In genomic region chr16:30418350-30419181, GRCh38 we compare ENCODE assay signal across 8 cellular contexts. TPM values are rescaled to one million over a fixed set of nuclear protein-coding genes. Genes with fewer than 3 reads are reported as not detected.
DNase-seq lines count a peak whose midpoint lies in the region; ATAC-seq and TF ChIP-seq lines count a peak whose summit lies in the region.

No MANE protein-coding gene starts in this region.

- H3K36me3 Mint-ChIP-seq in central memory CD8-positive, alpha-beta T cell (ENCODE audit: insufficient read depth) = peaks cover 10% of the 10 kb centered on the region
- H3K36me3 Mint-ChIP-seq in naive B cell = peaks cover 0 to 14% of the 10 kb centered on the region in 2 donors

- in situ Hi-C loops in G401 (cut with HindIII; ENCODE audit: low sequenced_read_pairs) = loop anchor here (25.0 kb wide), 1 partner anchor 219 kb away; no protein-coding TSS in a partner anchor

- peak overlapping the region; percentile 72 for H3K4me3 Mint-ChIP-seq in central memory CD8-positive, alpha-beta T cell
- peak overlapping the region; percentile 52 to 77 (median 73) for H3K4me3 Mint-ChIP-seq in naive B cell

- peaks cover 3% of the 10 kb centered on the region; the same call in 1 of the 2 replicates for H3K4me1 ChIP-seq in BE2C
- H3K4me1 ChIP-seq in HUES64 (ENCODE audit: insufficient read depth, low read length) = 0 out of 2 replicates have a peak, but pooled peaks cover 4% of the 10 kb centered on the region

- no peak for TF ChIP-seq CTCF in BE2C (IDR thresholded peaks at IDR 0.05; ENCODE audit: low read depth, low read length)

- WGBS in HUES64 = 64% methylated on average over 28 of the region's 31 CpGs

- H3K4me1 Mint-ChIP-seq in central memory CD8-positive, alpha-beta T cell = peaks cover 26% of the 10 kb centered on the region
- H3K4me1 Mint-ChIP-seq in naive B cell = peaks cover 4 to 26% (median 16%) of the 10 kb centered on the region in 3 donors

- H3K36me3 ChIP-seq in BE2C = peaks cover 28% of the 10 kb centered on the region
- peaks cover 38% of the 10 kb centered on the region for H3K36me3 ChIP-seq in HUES64 (ENCODE audit: insufficient read depth, low read length)

- no peaks in the 10 kb centered on the region for H3K27me3 Mint-ChIP-seq in central memory CD8-positive, alpha-beta T cell
- H3K27me3 Mint-ChIP-seq in naive B cell = no peaks in the 10 kb centered on the region

- H3K27me3 ChIP-seq in BE2C (no peaks in the 10 kb centered on the region), HUES64 (ENCODE audit: insufficient read depth, low read length) (no peaks in the 10 kb centered on the region)

- H3K27ac Mint-ChIP-seq in central memory CD8-positive, alpha-beta T cell (ENCODE audit: low read depth) = no peak overlapping the region
- peak overlapping the region in 5 of 6 donors; percentile 20 to 88 (median 75) for H3K27ac Mint-ChIP-seq in naive B cell

- no peak for DNase-seq in BE2C
- DNase-seq in central memory CD8-positive, alpha-beta T cell (ENCODE audit: low spot score in 2 of 2) = no peak
- DNase-seq in naive B cell = no peak
- no peak for DNase-seq in NCI-H146 treated with DMSO at 0.1 percent for 48 hours (lab: John Stamatoyannopoulos, UW; ENCODE audit: unreplicated experiment)
- DNase-seq in 8988T = no peak
- no peak for DNase-seq in G401 (ENCODE audit: low spot score)

- ATAC-seq in central memory CD8-positive, alpha-beta T cell (replicated peaks; ENCODE audit: extremely low read depth, poor library complexity, severe bottlenecking) = no peak
- no peak for ATAC-seq in naive B cell (ENCODE audit: low read depth in 2 of 2)
- ATAC-seq in HG03432 (IDR thresholded peaks at IDR 0.05; ENCODE audit: unreplicated experiment) = no peak

- H3K27ac ChIP-seq in HUES64 (ENCODE audit: low read depth, low read length) = peak overlapping the region; percentile 83; the same call in 1 of the 2 replicates

- peak overlapping the region; percentile 11; the same call in 1 of the 2 replicates for H3K9ac ChIP-seq in HUES64 (ENCODE audit: low read depth, low read length)

- no peaks in the 10 kb centered on the region for H3K9me3 ChIP-seq in BE2C
- H3K9me3 ChIP-seq in HUES64 (ENCODE audit: insufficient read depth, low read depth, low read length) = no peaks in the 10 kb centered on the region

- no peaks in the 10 kb centered on the region for H3K9me3 Mint-ChIP-seq in central memory CD8-positive, alpha-beta T cell
- no peaks in the 10 kb centered on the region for H3K9me3 Mint-ChIP-seq in naive B cell

- H3K4me3 ChIP-seq in BE2C (ENCODE audit: low read depth, low read length) = peak overlapping the region; percentile 59
- H3K4me3 ChIP-seq in HUES64 (ENCODE audit: low read length) = peak overlapping the region; percentile 56

RNA-seq across cellular contexts. Expression of gene ZNF771, which starts 11.2 kb away (rescaled TPM):
- polyA plus RNA-seq in BE2C (2012; ENCODE audit: insufficient read depth, insufficient read length, low read depth) = 15.6 TPM
- 8.5 TPM for polyA plus RNA-seq in HUES64 (2013, experiment 1 of 2)
- polyA plus RNA-seq in HUES64 (2013, experiment 2 of 2) = 7.9 TPM
- 1 to 10 TPM in 5 of 6 donors, not detected in 1; 1.7 to 5.0 (median 2.3) TPM for polyA plus RNA-seq in naive B cell (ENCODE audit: low read depth in 6 of 6)
- 31.6 and 41.2 TPM in 2 replicates for total RNA-seq in G401 (2014; rRNA removed; shearing (Covaris generic))

RNA-seq across cellular contexts. Expression of gene DCTPP1, which starts 11.3 kb away (rescaled TPM):
- polyA plus RNA-seq in BE2C (2012; ENCODE audit: insufficient read depth, insufficient read length, low read depth) = 189 TPM
- 89.0 TPM for polyA plus RNA-seq in HUES64 (2013, experiment 1 of 2)
- polyA plus RNA-seq in HUES64 (2013, experiment 2 of 2) = 68.5 TPM
- polyA plus RNA-seq in naive B cell (ENCODE audit: low read depth in 6 of 6) = 100 to 1,000 TPM; 101 to 145 (median 123) TPM
- 92.0 and 127 TPM in 2 replicates for total RNA-seq in G401 (2014; rRNA removed; shearing (Covaris generic))

RNA-seq across cellular contexts. Expression of gene ZNF48, which starts 23.3 kb away (rescaled TPM):
- polyA plus RNA-seq in BE2C (2012; ENCODE audit: insufficient read depth, insufficient read length, low read depth) = 66.7 TPM
- 40.2 TPM for polyA plus RNA-seq in HUES64 (2013, experiment 1 of 2)
- polyA plus RNA-seq in HUES64 (2013, experiment 2 of 2) = 36.1 TPM
- polyA plus RNA-seq in naive B cell (ENCODE audit: low read depth in 6 of 6) = 1 to 10 TPM; 3.4 to 9.9 (median 7.0) TPM
- 30.4 and 41.8 TPM in 2 replicates for total RNA-seq in G401 (2014; rRNA removed; shearing (Covaris generic))

RNA-seq across cellular contexts. Expression of gene SEPHS2, which starts 27.1 kb away (rescaled TPM):
- polyA plus RNA-seq in BE2C (2012; ENCODE audit: insufficient read depth, insufficient read length, low read depth) = 106 TPM
- polyA plus RNA-seq in HUES64 (2013, experiment 1 of 2) = 38.1 TPM
- polyA plus RNA-seq in HUES64 (2013, experiment 2 of 2) = 37.0 TPM
- 10 to 100 TPM; 45.7 to 86.2 (median 73.6) TPM for polyA plus RNA-seq in naive B cell (ENCODE audit: low read depth in 6 of 6)
- total RNA-seq in G401 (2014; rRNA removed; shearing (Covaris generic)) = 64.0 and 83.6 TPM in 2 replicates

RNA-seq across cellular contexts. Expression of gene SEPTIN1, which starts 36.2 kb away (rescaled TPM):
- polyA plus RNA-seq in BE2C (2012; ENCODE audit: insufficient read depth, insufficient read length, low read depth) = 2.3 TPM
- 0.65 TPM for polyA plus RNA-seq in HUES64 (2013, experiment 1 of 2)
- polyA plus RNA-seq in HUES64 (2013, experiment 2 of 2) = 2.0 TPM
- 100 to 1,000 TPM; 102 to 145 (median 112) TPM for polyA plus RNA-seq in naive B cell (ENCODE audit: low read depth in 6 of 6)
- total RNA-seq in G401 (2014; rRNA removed; shearing (Covaris generic)) = 0.10 and 0.86 TPM in 2 replicates
